In the genomic region with DNA sequence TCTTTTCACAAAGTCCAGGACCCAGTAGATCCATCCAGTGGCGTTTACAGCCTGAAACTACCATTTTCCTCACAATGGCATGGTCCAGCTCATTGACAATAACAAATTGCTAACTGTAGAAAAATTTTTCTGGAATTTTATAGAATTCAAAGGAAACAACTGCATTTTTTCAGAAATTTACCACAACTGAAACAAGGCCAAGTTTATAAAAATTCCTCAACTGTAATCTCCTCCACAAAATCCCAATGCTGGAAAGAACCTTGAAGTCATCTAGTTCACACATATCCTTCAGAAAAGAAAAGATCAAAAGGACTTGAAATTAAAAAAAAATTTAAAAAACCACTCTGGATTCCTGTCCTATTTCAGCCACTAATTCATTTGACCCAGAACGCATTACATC, we compare ENCODE assay signal across 16 cellular contexts.
"Had no signal": no experiment of that assay in that cellular context is flagged by ENCODE, and none has a peak within 500 bp of the region (broad histone marks: within the 10 kb centered on the region; RNA-seq: fewer than 3 reads in every experiment).

No MANE protein-coding gene starts in this region.

- H3K36me3 ChIP-seq: adrenal gland, lower lobe of right lung, upper lobe of right lung had no signal

- H3K4me3 ChIP-seq: adrenal gland, lower lobe of right lung, upper lobe of right lung had no signal

- H3K79me2 ChIP-seq: parathyroid adenoma had no signal

- H2AFZ ChIP-seq: parathyroid adenoma had no signal

- ATAC-seq: activated CD4-positive, alpha-beta T cell treated with anti-CD3 and anti-CD28 coated beads for 36 hours; lower lobe of right lung; naive thymus-derived CD8-positive, alpha-beta T cell; sciatic nerve; stimulated activated naive B cell treated with anti-CD40 and anti-IgM and Interleukin-4, amounts not matched to agents 10 μg/mL and 1 μg/mL and 100 μg/mL, for 72 hours; T-cell; upper lobe of right lung; WTC11 had no signal

- DNase-seq: activated CD4-positive, alpha-beta T cell treated with anti-CD3 and anti-CD28 coated beads for 36 hours; activated CD4-positive, alpha-beta T cell treated with anti-CD3 and anti-CD28 coated beads, Interleukin-2, amount 50 U/mL, for 48 hours; activated gamma-delta T cell; adrenal gland; cortex of kidney; foreskin fibroblast; hippocampal formation; islet precursor cell; lower lobe of right lung; naive thymus-derived CD8-positive, alpha-beta T cell; stimulated activated naive B cell treated with anti-CD40 and anti-IgM and Interleukin-4, amounts not matched to agents 10 μg/mL and 1 μg/mL and 100 μg/mL, for 72 hours; T-cell; upper lobe of right lung had no signal

- H3K27me3 ChIP-seq: adrenal gland, upper lobe of right lung had no signal

- H3K27ac ChIP-seq: adrenal gland, lower lobe of right lung, parathyroid adenoma, upper lobe of right lung had no signal

- H3K4me1 ChIP-seq: lower lobe of right lung, parathyroid adenoma, upper lobe of right lung had no signal

- H3K9ac ChIP-seq: parathyroid adenoma had no signal

- H3K9me3 ChIP-seq: lower lobe of right lung, upper lobe of right lung had no signal
